In genomic region chr10:70804424-70804814, GRCh38 we compare ENCODE assay signal across 22 cellular contexts. TPM values are rescaled to one million over a fixed set of nuclear protein-coding genes. Genes with fewer than 3 reads are reported as not detected.
DNase-seq lines count a peak whose midpoint lies in the region; ATAC-seq and TF ChIP-seq lines count a peak whose summit lies in the region.
"Had no signal": no experiment of that assay in that cellular context is flagged by ENCODE, and none has a peak within 500 bp of the region (broad histone marks: within the 10 kb centered on the region; RNA-seq: fewer than 3 reads in every experiment).

No MANE protein-coding gene starts in this region.

- H3K36me3 Mint-ChIP-seq in neural progenitor cell = no peaks in the 10 kb centered on the region
- H3K36me3 Mint-ChIP-seq: activated naive CD8-positive, alpha-beta T cell had no signal

- H3K4me1 Mint-ChIP-seq in neural progenitor cell = peaks cover 8% of the 10 kb centered on the region
- H3K4me1 Mint-ChIP-seq: T-helper 17 cell had no signal

- H4K20me1 ChIP-seq in mammary epithelial cell (ENCODE audit: insufficient read depth, low read length) (no peaks in the 10 kb centered on the region), neural progenitor cell (ENCODE audit: low read depth) (no peaks in the 10 kb centered on the region)
- H4K20me1 ChIP-seq: BLaER1 had no signal

- BruUV-seq in mammary epithelial cell (replicated peaks; lab: Mats Ljungman, UMichigan) = no TSS peak

- intact Hi-C loops in mammary epithelial cell (cut with micrococcal nuclease) (no loop called here), left lung (cut with DNase I) (no loop called here), left colon (cut with DNase I, micrococcal nuclease) (no loop called here)

- dilution Hi-C loops in mammary epithelial cell (cut with HindIII; ENCODE audit: low sequenced_read_pairs) = no loop called here

- H3K36me3 ChIP-seq in mammary epithelial cell (ENCODE audit: insufficient read depth, low read length) (no peaks in the 10 kb centered on the region), left lung (no peaks in the 10 kb centered on the region), neural progenitor cell (no peaks in the 10 kb centered on the region)
- H3K36me3 ChIP-seq: BLaER1, cardiac muscle cell, ovary, SJCRH30, vagina had no signal

- ATAC-seq in left lung (peak; percentile 58), left colon (no peak), HG02623 (IDR thresholded peaks at IDR 0.05; ENCODE audit: unreplicated experiment) (no peak)
- ATAC-seq: T-helper 17 cell had no signal

- H3K27me3 ChIP-seq in mammary epithelial cell (ENCODE audit: insufficient read depth, low read length) = no peaks in the 10 kb centered on the region
- H3K27me3 ChIP-seq in left lung = no peaks in the 10 kb centered on the region
- no peaks in the 10 kb centered on the region for H3K27me3 ChIP-seq in neural progenitor cell
- H3K27me3 ChIP-seq: BLaER1, cardiac muscle cell, ovary, SJCRH30, vagina had no signal

- CTCF ChIA-PET in mammary epithelial cell (lab: Charles Lee; ENCODE audit: low non-redundant PET) = no interaction called here

- in situ Hi-C loops in mammary epithelial cell (cut with MboI; ENCODE audit: low sequenced_read_pairs in 2 of 2) = no loop called here

- peak overlapping the region; percentile 19 for H3K4me2 ChIP-seq in mammary epithelial cell (ENCODE audit: insufficient read depth, low read depth, low read length)
- no peak overlapping the region for H3K4me2 ChIP-seq in neural progenitor cell
- H3K4me2 ChIP-seq: BLaER1 had no signal

- H3K4me3 ChIP-seq in mammary epithelial cell (replicated peaks in 1 of 3; ENCODE audit: insufficient read depth in 1 of 3, low read depth in 2 of 3, low read length in 3 of 3) (no peak overlapping the region), left lung (no peak overlapping the region), neural progenitor cell (no peak overlapping the region)
- H3K4me3 ChIP-seq: BLaER1, cardiac muscle cell, lung, ovary, SJCRH30, vagina had no signal

- no peak overlapping the region for H3K9ac ChIP-seq in mammary epithelial cell (ENCODE audit: insufficient read depth, low read length)
- no peak overlapping the region for H3K9ac ChIP-seq in neural progenitor cell
- H3K9ac ChIP-seq: BLaER1 had no signal

- H3K27me3 Mint-ChIP-seq in neural progenitor cell (ENCODE audit: insufficient read depth, low read depth) = peaks cover 1% of the 10 kb centered on the region

- H3K27ac ChIP-seq in mammary epithelial cell (ENCODE audit: insufficient read depth, low read depth, low read length) (peak overlapping the region; percentile 54), left lung (no peak overlapping the region), neural progenitor cell (no peak overlapping the region)
- H3K27ac ChIP-seq: BLaER1, cardiac muscle cell, ovary, SJCRH30, vagina had no signal

- no peak overlapping the region for H2AFZ ChIP-seq in mammary epithelial cell (ENCODE audit: low read depth, low read length)
- no peak overlapping the region for H2AFZ ChIP-seq in neural progenitor cell (replicated peaks)

- TF ChIP-seq CTCF in mammary epithelial cell (conservative IDR thresholded peaks at IDR 0.05 in 1 of 2, IDR thresholded peaks at IDR 0.05 in 1 of 2; ENCODE audit: extremely low read depth in 1 of 2, insufficient read depth in 1 of 2, low read depth in 1 of 2, low read length in 2 of 2) = no peak
- no peak for TF ChIP-seq CTCF in left lung (IDR thresholded peaks at IDR 0.05)
- TF ChIP-seq CTCF in neural progenitor cell (IDR thresholded peaks at IDR 0.05) = no peak

- peaks cover 2% of the 10 kb centered on the region for H3K9me3 Mint-ChIP-seq in neural progenitor cell

- no peaks in the 10 kb centered on the region for H3F3A ChIP-seq in neural progenitor cell (ENCODE audit: low read depth)

- DNase-seq in DMS53 treated with DMSO at 0.1 percent for 48 hours (lab: John Stamatoyannopoulos, UW; ENCODE audit: unreplicated experiment) (peak; percentile 70), NCI-H69 (lab: John Stamatoyannopoulos, UW) (peak; percentile 25), mammary epithelial cell (peak; percentile 84), left lung (no peak), left colon (no peak), neural progenitor cell (ENCODE audit: low spot score) (no peak), NCI-H2171 (lab: John Stamatoyannopoulos, UW) (no peak)
- DNase-seq: activated CD4-positive, CD25-positive, alpha-beta regulatory T cell; activated CD8-positive, alpha-beta memory T cell treated with anti-CD3 and anti-CD28 coated beads for 24 hours; erythroblast; NCI-H1417 treated with DMSO at 0.1 percent for 48 hours; ovary; SJCRH30; stimulated activated CD4-positive, alpha-beta T cell treated with anti-CD3 and anti-CD28 coated beads, Interleukin-2, amount 100 ng/mL, for 24 hours; T-helper 17 cell had no signal

- WGBS in mammary epithelial cell (ENCODE audit: low coverage, missing lambda C conversion rate) = 20% methylated on average over 2 of the region's 2 CpGs

- H3K9me3 ChIP-seq in mammary epithelial cell (replicated peaks; ENCODE audit: insufficient read depth, low read length) (no peaks in the 10 kb centered on the region), left lung (no peaks in the 10 kb centered on the region), neural progenitor cell (ENCODE audit: low read depth) (no peaks in the 10 kb centered on the region)
- H3K9me3 ChIP-seq: BLaER1, ovary, SJCRH30, vagina had no signal

- H3K79me2 ChIP-seq in mammary epithelial cell (ENCODE audit: insufficient read depth, low read length) (no peaks in the 10 kb centered on the region), neural progenitor cell (ENCODE audit: low read depth) (no peaks in the 10 kb centered on the region)

- no peak overlapping the region for H3K27ac Mint-ChIP-seq in neural progenitor cell
- H3K27ac Mint-ChIP-seq: activated naive CD8-positive, alpha-beta T cell; T-helper 17 cell had no signal

- H3K4me3 Mint-ChIP-seq in neural progenitor cell = no peak overlapping the region
- H3K4me3 Mint-ChIP-seq: activated naive CD8-positive, alpha-beta T cell; T-helper 17 cell had no signal

- H3K4me1 ChIP-seq in mammary epithelial cell (ENCODE audit: insufficient read depth, low read length) = peaks cover 51% of the 10 kb centered on the region
- H3K4me1 ChIP-seq in left lung = no peaks in the 10 kb centered on the region
- no peaks in the 10 kb centered on the region for H3K4me1 ChIP-seq in neural progenitor cell
- H3K4me1 ChIP-seq: vagina had no signal

RNA-seq across cellular contexts. Expression of gene SGPL1, which starts 11.3 kb away (rescaled TPM):
- total RNA-seq in mammary epithelial cell (10 to 100 TPM; 65.0 to 97.4 TPM), left lung (10 to 100 TPM; 53.8 to 60.6 TPM), left colon (10 to 100 TPM; 68.8 to 82.2 TPM), neural progenitor cell (ENCODE audit: low replicate concordance) (51.5 and 53.6 TPM in 2 replicates)
- polyA plus RNA-seq in mammary epithelial cell = 22.4 TPM
- polyA minus RNA-seq in mammary epithelial cell = 88.4 TPM

RNA-seq across cellular contexts. Expression of gene TBATA, which starts 19.2 kb away (rescaled TPM):
- total RNA-seq in mammary epithelial cell = not detected
- not detected for polyA plus RNA-seq in mammary epithelial cell
- not detected for polyA minus RNA-seq in mammary epithelial cell
- total RNA-seq in left lung = not detected
- total RNA-seq in left colon = not detected
- total RNA-seq in neural progenitor cell (ENCODE audit: low replicate concordance) = not detected in 2 replicates
- total RNA-seq: cardiac muscle cell, dermis microvascular lymphatic vessel endothelial cell, lung, ovary, SJCRH30, T-helper 17 cell, vagina had no signal
- polyA plus RNA-seq: cardiac muscle cell, lung, ovary had no signal

Comparison
In these comparisons a context has a peak if more than half of its experiments do, and no peak if none do; other contexts are left out.
1. DNase-seq: peak in DMS53 treated with DMSO at 0.1 percent for 48 hours (single experiment), NCI-H69 (single experiment) and mammary epithelial cell (single experiment); none in left lung (0 of 2), left colon (0 of 2), neural progenitor cell (single experiment) and NCI-H2171 (single experiment).